8 cellular contexts compared by ENCODE assay signal in the genomic region with DNA sequence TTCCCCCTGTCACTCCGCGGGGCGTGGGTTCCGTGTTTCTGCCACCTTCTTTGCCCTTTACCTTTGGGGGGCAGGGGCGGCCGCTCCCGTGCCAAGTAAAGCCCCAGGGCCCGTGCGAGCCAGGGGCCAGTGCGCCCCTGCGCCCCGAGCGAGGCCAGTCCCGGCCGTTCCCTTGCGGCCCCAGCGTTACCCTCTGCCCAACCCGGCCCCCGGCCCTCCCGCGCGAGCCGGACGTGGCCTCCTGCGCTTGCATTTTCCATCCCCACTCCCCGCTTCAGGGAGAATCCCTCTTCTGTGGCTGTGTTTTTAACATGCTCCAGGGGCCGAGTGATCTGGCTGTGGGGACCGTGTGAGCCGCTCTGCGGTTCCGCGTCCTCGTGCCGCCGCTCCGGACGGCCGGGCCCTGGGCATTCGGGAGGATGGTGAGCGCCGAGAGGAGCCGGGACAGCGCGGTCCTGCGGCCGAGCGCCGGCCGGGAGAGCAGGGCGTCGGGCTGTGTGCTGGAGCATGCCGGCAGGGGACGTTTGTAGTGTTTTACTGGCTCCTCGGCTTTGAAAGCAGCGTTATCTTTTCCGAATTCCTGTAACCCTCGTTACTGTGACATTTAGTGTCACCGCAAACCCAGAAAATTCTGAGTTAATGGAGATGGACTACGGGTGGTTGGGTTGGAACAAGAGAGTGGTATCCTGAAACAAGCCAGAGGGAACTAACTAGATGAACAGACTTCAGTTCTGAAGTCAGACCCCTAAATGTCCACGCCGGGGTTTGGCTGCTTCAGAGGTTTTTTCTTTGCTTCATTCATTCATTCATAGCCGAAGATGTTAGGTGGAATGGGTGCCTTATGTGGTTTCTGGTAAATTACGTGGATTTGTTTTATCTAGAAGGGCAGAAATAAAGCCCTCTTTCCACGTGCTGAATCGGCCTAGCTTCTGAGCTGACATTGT. TPM values are rescaled to one million over a fixed set of nuclear protein-coding genes. Genes with fewer than 3 reads are reported as not detected.
A peak's percentile ranks its signal among the peaks of the same experiment; 100 is the strongest.
DNase-seq lines count a peak whose midpoint lies in the region; ATAC-seq, FAIRE-seq and TF ChIP-seq lines count a peak whose summit lies in the region.

No MANE protein-coding gene starts in this region.

- CTCF ChIA-PET in A549 (lab: Yijun Ruan, JAX), result no interaction called here

- H3K4me1 ChIP-seq in A549, result peaks cover 46% of the 10 kb centered on the region
- peaks cover 2% of the 10 kb centered on the region; the same call in 1 of the 2 replicates for H3K4me1 ChIP-seq in SJCRH30
- H3K4me1 ChIP-seq in body of pancreas, result peaks cover 60% of the 10 kb centered on the region
- peaks cover 21% of the 10 kb centered on the region for H3K4me1 ChIP-seq in iPS-18a (ENCODE audit: control insufficient read depth, low read depth, low read length)

- 1% methylated on average over 30 of the region's 65 CpGs for WGBS in A549 (ENCODE audit: missing lambda C conversion rate)
- 1% methylated on average over 36 to 65 of the region's 65 CpGs for WGBS in body of pancreas, 2 donors

- FAIRE-seq in A549 (lab: Jason Lieb, UNC), result no peak

- peak in 1 of 2 experiments; percentile 43 for DNase-seq in A549 (ENCODE audit: low read depth in 1 of 2, low spot score in 1 of 2)
- DNase-seq in GM19238 (ENCODE audit: insufficient read length, low spot score), result peak; percentile 29
- DNase-seq in SJCRH30, result peak; percentile 36 to 53
- peak in 2 of 4 donors; percentile 36 to 38 for DNase-seq in body of pancreas
- DNase-seq in retina, result peak; percentile 77
- no peak for DNase-seq in NK-92 (lab: John Stamatoyannopoulos, UW; ENCODE audit: unreplicated experiment)

- H3K36me3 ChIP-seq in SJCRH30 (no peaks in the 10 kb centered on the region), body of pancreas (replicated peaks in 1 of 2; ENCODE audit: insufficient read depth in 1 of 2, low read depth in 2 of 2) (no peaks in the 10 kb centered on the region), iPS-18a (ENCODE audit: control insufficient read depth, low read depth, low read length) (no peaks in the 10 kb centered on the region)

- POLR2A ChIA-PET in A549 (lab: Yijun Ruan, JAX), result interaction anchor here (1.5 kb wide), 1 partner anchor 36 kb away, joined by 5 read pairs; no protein-coding TSS in a partner anchor

- H3K27ac ChIP-seq in A549, result peak overlapping the region; percentile 93 to 98
- H3K27ac ChIP-seq in SJCRH30, result peak overlapping the region; percentile 21
- H3K27ac ChIP-seq in body of pancreas, result peak overlapping the region; percentile 89 to 94 (median 92)
- no peak overlapping the region for H3K27ac ChIP-seq in iPS-18a (ENCODE audit: low read length)

- H3K4me2 ChIP-seq in A549, result peak overlapping the region; percentile 92

- peak overlapping the region; percentile 71 for H3K9ac ChIP-seq in iPS-18a (ENCODE audit: low read length)

- intact Hi-C loops in body of pancreas (cut with DNase I), result no loop called here

- no peak for TF ChIP-seq EP300 in A549 (IDR thresholded peaks at IDR 0.05)

- H3K9me3 ChIP-seq in A549 (peaks cover 4% of the 10 kb centered on the region; the same call in 2 of the 3 replicates), SJCRH30 (replicated peaks) (no peaks in the 10 kb centered on the region), body of pancreas (no peaks in the 10 kb centered on the region), iPS-18a (ENCODE audit: control insufficient read depth, low read depth, low read length) (no peaks in the 10 kb centered on the region)

- H3K27me3 ChIP-seq in SJCRH30, result no peaks in the 10 kb centered on the region
- H3K27me3 ChIP-seq in body of pancreas, result no peaks in the 10 kb centered on the region
- H3K27me3 ChIP-seq in iPS-18a (ENCODE audit: control insufficient read depth, insufficient read depth, low read length), result peaks cover 28% of the 10 kb centered on the region

- peak; percentile 47 to 66 for ATAC-seq in A549
- ATAC-seq in body of pancreas, result peak; percentile 6
- ATAC-seq in HG02884 (IDR thresholded peaks at IDR 0.05; ENCODE audit: unreplicated experiment), result no peak

- no peak; a peak in 1 of 5 replicates for TF ChIP-seq RAD21 in A549 (conservative IDR thresholded peaks at IDR 0.05 in 1 of 2, IDR thresholded peaks at IDR 0.05 in 1 of 2)

- H3K4me3 ChIP-seq in A549 (peak overlapping the region; percentile 92), SJCRH30 (peak overlapping the region; percentile 82), body of pancreas (peak overlapping the region; percentile 39 to 92), iPS-18a (ENCODE audit: low read length) (peak overlapping the region; percentile 77)

- TF ChIP-seq CTCF in A549 (IDR thresholded peaks at IDR 0.05), result no peak
- TF ChIP-seq CTCF in body of pancreas (IDR thresholded peaks at IDR 0.05), result no peak

- TF ChIP-seq POLR2A in A549 (IDR thresholded peaks at IDR 0.05; ENCODE audit: low read length), result no peak
- peak in 1 of 3 donors; percentile 22 for TF ChIP-seq POLR2A in body of pancreas (IDR thresholded peaks at IDR 0.05)

TF ChIP-seq in A549, 52 proteins besides CTCF, POLR2A, EP300 and RAD21:
- TF ChIP-seq, protein P1, sequence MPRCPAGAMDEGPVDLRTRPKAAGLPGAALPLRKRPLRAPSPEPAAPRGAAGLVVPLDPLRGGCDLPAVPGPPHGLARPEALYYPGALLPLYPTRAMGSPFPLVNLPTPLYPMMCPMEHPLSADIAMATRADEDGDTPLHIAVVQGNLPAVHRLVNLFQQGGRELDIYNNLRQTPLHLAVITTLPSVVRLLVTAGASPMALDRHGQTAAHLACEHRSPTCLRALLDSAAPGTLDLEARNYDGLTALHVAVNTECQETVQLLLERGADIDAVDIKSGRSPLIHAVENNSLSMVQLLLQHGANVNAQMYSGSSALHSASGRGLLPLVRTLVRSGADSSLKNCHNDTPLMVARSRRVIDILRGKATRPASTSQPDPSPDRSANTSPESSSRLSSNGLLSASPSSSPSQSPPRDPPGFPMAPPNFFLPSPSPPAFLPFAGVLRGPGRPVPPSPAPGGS (IDR thresholded peaks at IDR 0.05), result no peak
- TF ChIP-seq, protein P2, sequence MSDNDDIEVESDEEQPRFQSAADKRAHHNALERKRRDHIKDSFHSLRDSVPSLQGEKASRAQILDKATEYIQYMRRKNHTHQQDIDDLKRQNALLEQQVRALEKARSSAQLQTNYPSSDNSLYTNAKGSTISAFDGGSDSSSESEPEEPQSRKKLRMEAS (IDR thresholded peaks at IDR 0.05), result peak; percentile 12; the same call in 1 of the 2 replicates

RNA-seq across cellular contexts. Expression of a gene that starts 1.1 kb away (rescaled TPM):
- polyA plus RNA-seq in A549 (2011; rRNA removed) (57.5 and 66.9 TPM in 2 replicates), A549 (2017; fragmentation: RNase III; extraction: RNeasy Plus Mini Kit Qiagen cat#74134 plus additional on column Dnase treatment) (111 to 115 TPM (median 114 TPM) in 3 replicates)
- 83.3 and 105 TPM in 2 replicates for polyA plus RNA-seq in A549 (2012; cell fraction: cytosol; rRNA removed)
- 194 and 199 TPM in 2 replicates for polyA plus RNA-seq in A549 (2012; cell fraction: nucleus; rRNA removed)
- 50.1 and 58.6 TPM in 2 replicates for polyA minus RNA-seq in A549 (2011; rRNA and poly(A)+ RNA removed)
- total RNA-seq in SJCRH30 (2014; rRNA removed; shearing (Covaris generic)), result 50.5 and 51.1 TPM in 2 replicates
- total RNA-seq in body of pancreas, result 10 to 100 TPM; 45.9 to 68.6 TPM
